ENCODE assay signal across 9 cellular contexts in genomic region chr2:10449481-10449831, GRCh38. TPM values are rescaled to one million over a fixed set of nuclear protein-coding genes. Genes with fewer than 3 reads are reported as not detected.
DNase-seq lines count a peak whose midpoint lies in the region; ATAC-seq, FAIRE-seq and TF ChIP-seq lines count a peak whose summit lies in the region.
"Had no signal": no experiment of that assay in that cellular context is flagged by ENCODE, and none has a peak within 500 bp of the region (broad histone marks: within the 10 kb centered on the region; RNA-seq: fewer than 3 reads in every experiment).

No MANE protein-coding gene starts in this region.

- ATAC-seq in stimulated activated naive CD8-positive, alpha-beta T cell treated with anti-CD3 and anti-CD28 coated beads, Interleukin-15, Interleukin-2, amounts not matched to agents 100 U/mL and 50 U/mL, for 24 hours, result no peak
- ATAC-seq in GM12878, result no peak
- ATAC-seq in aorta (ENCODE audit: low FRiP score), result no peak

- H3K9me3 Mint-ChIP-seq in stimulated activated naive CD8-positive, alpha-beta T cell treated with anti-CD3 and anti-CD28 coated beads, Interleukin-15, Interleukin-2, amounts not matched to agents 100 ng/mL and 50 ng/mL, for 24 hours, result no peaks in the 10 kb centered on the region

- H3K36me3 ChIP-seq in GM12878 (ENCODE audit: control insufficient read depth in 2 of 2, insufficient read depth in 2 of 2, low read length in 1 of 2) (peaks cover 1 to 2% of the 10 kb centered on the region in 2 experiments; a peak in 2 of 4 replicates), mucosa of rectum (ENCODE audit: control insufficient read depth in 2 of 2, insufficient read depth in 2 of 2, low read length in 2 of 2) (peaks cover 6 to 7% of the 10 kb centered on the region in 2 donors), aorta (ENCODE audit: control insufficient read depth in 1 of 2, insufficient read depth in 2 of 2, low read length in 1 of 2) (no peaks in the 10 kb centered on the region)

- peaks cover 3% of the 10 kb centered on the region; the same call in 1 of the 2 replicates for H4K20me1 ChIP-seq in GM12878 (ENCODE audit: control insufficient read depth, insufficient read depth)

- H3K4me2 ChIP-seq in GM12878 (ENCODE audit: control insufficient read depth, insufficient read depth), result peak overlapping the region; percentile 96

- H3K9me3 ChIP-seq in GM12878 (replicated peaks; ENCODE audit: control insufficient read depth, insufficient read depth, low read length) (no peaks in the 10 kb centered on the region), mucosa of rectum (ENCODE audit: control insufficient read depth in 2 of 2, low read length in 2 of 2) (no peaks in the 10 kb centered on the region), aorta (ENCODE audit: control insufficient read depth, low read length) (no peaks in the 10 kb centered on the region)

- in situ Hi-C loops in GM12878 (cut with MboI), result no loop called here

- H3K27ac ChIP-seq in GM12878 (ENCODE audit: control insufficient read depth, insufficient read depth) (peak overlapping the region; percentile 93; the same call in 1 of the 2 replicates), mucosa of rectum (ENCODE audit: low read depth in 2 of 2, low read length in 2 of 2) (peak overlapping the region; percentile 94 to 97), aorta (ENCODE audit: low read depth in 1 of 2, low read length in 2 of 2) (no peak overlapping the region)

- H3K4me3 ChIP-seq in GM12878, result peak overlapping the region; percentile 75
- peak overlapping the region in 1 of 2 donors; percentile 80 for H3K4me3 ChIP-seq in mucosa of rectum (ENCODE audit: low read length in 2 of 2)
- H3K4me3 ChIP-seq in aorta (ENCODE audit: low read length in 2 of 2), result peak overlapping the region; percentile 23 to 27

- SMC1A ChIA-PET in GM12878 (lab: Charles Lee; ENCODE audit: uncharacterized antibody, unreplicated experiment), result interaction anchor here (1.9 to 6.5 kb wide), 2 partner anchors 14 to 41 kb away, joined by 7 to 76 read pairs; no protein-coding TSS in a partner anchor

- no peak overlapping the region for H2AFZ ChIP-seq in GM12878 (ENCODE audit: control insufficient read depth, low read depth, low read length)

- POLR2A ChIA-PET in GM12878 (lab: Charles Lee), result interaction anchor here (0.5 to 0.6 kb wide), 2 partner anchors 233 to 241 kb away, joined by 4 to 6 read pairs; no protein-coding TSS in a partner anchor

- H3K9ac ChIP-seq in GM12878 (ENCODE audit: control insufficient read depth, insufficient read depth, low read length) (peak overlapping the region; percentile 95), mucosa of rectum (ENCODE audit: low read depth in 1 of 2, low read length in 2 of 2) (peak overlapping the region; percentile 89 to 99)

- H3K4me3 Mint-ChIP-seq in stimulated activated naive CD8-positive, alpha-beta T cell treated with anti-CD3 and anti-CD28 coated beads, Interleukin-15, Interleukin-2, amounts not matched to agents 100 ng/mL and 50 ng/mL, for 24 hours, result peak overlapping the region; percentile 85

- peaks cover 41% of the 10 kb centered on the region for H3K79me2 ChIP-seq in GM12878 (ENCODE audit: control insufficient read depth, insufficient read depth, low read length)

- H3K27me3 Mint-ChIP-seq in stimulated activated naive CD8-positive, alpha-beta T cell treated with anti-CD3 and anti-CD28 coated beads, Interleukin-15, Interleukin-2, amounts not matched to agents 100 ng/mL and 50 ng/mL, for 24 hours, result no peaks in the 10 kb centered on the region

- TF ChIP-seq POLR2A in GM12878 (IDR thresholded peaks at IDR 0.05; ENCODE audit: low read depth, low read length), result no peak

- TF ChIP-seq CTCF in GM12878 (IDR thresholded peaks at IDR 0.05 in 2 of 3, conservative IDR thresholded peaks at IDR 0.05 in 1 of 3; ENCODE audit: control insufficient read depth in 2 of 3, extremely low read depth in 1 of 3, insufficient read depth in 1 of 3, low read depth in 3 of 3, low read length in 3 of 3), result no peak

- CTCF ChIA-PET in GM12878 (lab: Yijun Ruan, JAX), result interaction anchor here (0.9 to 8.7 kb wide), 5 partner anchors 14 to 377 kb away, joined by 3 to 88 read pairs (median 7); no protein-coding TSS in a partner anchor

- FAIRE-seq in GM12878 (lab: Jason Lieb, UNC), result no peak

- H3K36me3 Mint-ChIP-seq in stimulated activated naive CD8-positive, alpha-beta T cell treated with anti-CD3 and anti-CD28 coated beads, Interleukin-15, Interleukin-2, amounts not matched to agents 100 ng/mL and 50 ng/mL, for 24 hours (ENCODE audit: low read depth), result peaks cover 23% of the 10 kb centered on the region

- no peak for DNase-seq in stimulated activated naive CD8-positive, alpha-beta T cell treated with anti-CD3 and anti-CD28 coated beads, Interleukin-15, Interleukin-2, amounts not matched to agents 100 U/mL and 50 U/mL, for 24 hours
- DNase-seq in GM12878 (ENCODE audit: low read depth, low spot score), result no peak
- DNase-seq in aorta, result no peak
- DNase-seq in stimulated activated CD8-positive, alpha-beta memory T cell treated with anti-CD3 and anti-CD28 coated beads, Interleukin-4, amount 100 ng/mL, for 48 hours, result no peak
- DNase-seq in activated CD4-positive, CD25-positive, alpha-beta regulatory T cell treated with anti-CD3 and anti-CD28 coated beads, Interleukin-2, amount 50 U/mL, for 72 hours, result no peak
- DNase-seq in NCI-H2081 treated with DMSO at 0.1 percent for 48 hours (lab: John Stamatoyannopoulos, UW), result no peak
- DNase-seq: NCI-H226 had no signal

- H3K4me1 Mint-ChIP-seq in stimulated activated naive CD8-positive, alpha-beta T cell treated with anti-CD3 and anti-CD28 coated beads, Interleukin-15, Interleukin-2, amounts not matched to agents 100 ng/mL and 50 ng/mL, for 24 hours (ENCODE audit: low read depth), result peaks cover 44% of the 10 kb centered on the region

- H3K27me3 ChIP-seq in GM12878 (replicated peaks in 1 of 2; ENCODE audit: control insufficient read depth in 2 of 2, insufficient read depth in 2 of 2, low read length in 1 of 2) (no peaks in the 10 kb centered on the region), mucosa of rectum (ENCODE audit: control insufficient read depth in 2 of 2, insufficient read depth in 2 of 2, low read length in 2 of 2) (no peaks in the 10 kb centered on the region), aorta (ENCODE audit: control insufficient read depth in 1 of 2, insufficient read depth in 2 of 2, low read length in 1 of 2) (no peaks in the 10 kb centered on the region)

- no peak for TF ChIP-seq RAD21 in GM12878 (IDR thresholded peaks at IDR 0.05; ENCODE audit: insufficient read depth, low read depth, low read length)

- TF ChIP-seq EP300 in GM12878 (IDR thresholded peaks at IDR 0.05; ENCODE audit: borderline replicate concordance in 1 of 2, control insufficient read depth in 1 of 2, low read depth in 2 of 2, low read length in 2 of 2), result no peak

- no TSS peak for BruUV-seq in GM12878 (replicated peaks; lab: Mats Ljungman, UMichigan)

- WGBS in GM12878 (ENCODE audit: insufficient coverage, insufficient replicate concordance, low lambda C conversion rate, missing lambda C conversion rate), result 50% methylated on average over 4 of the region's 5 CpGs
- 56% methylated on average over 5 of the region's 5 CpGs for WGBS in aorta, 2 donors

- H3K4me1 ChIP-seq in GM12878 (ENCODE audit: control insufficient read depth, insufficient read depth, low read length) (peaks cover 16% of the 10 kb centered on the region), mucosa of rectum (ENCODE audit: control insufficient read depth in 2 of 2, insufficient read depth in 2 of 2, low read length in 2 of 2) (peaks cover 33 to 43% of the 10 kb centered on the region in 2 donors), aorta (ENCODE audit: control insufficient read depth in 1 of 2, insufficient read depth in 2 of 2, low read length in 2 of 2) (no peaks in the 10 kb centered on the region)

- intact Hi-C loops in GM12878 (cut with micrococcal nuclease; ENCODE audit: unreplicated experiment) (loop anchor here (5.0 kb wide), 2 partner anchors 218 to 363 kb away; partner anchors contain the start of gene PDIA6), aorta (cut with DNase I) (loop anchor here in 1 of 2 donors (5.0 to 10.0 kb wide), 3 partner anchors 42 to 235 kb away; partner anchors contain the start of genes HPCAL1 and NOL10)

- RAD21 ChIA-PET in GM12878 (lab: Charles Lee; ENCODE audit: unreplicated experiment), result interaction anchor here (1.2 to 7.0 kb wide), 2 partner anchors 14 to 41 kb away, joined by 8 to 115 read pairs; no protein-coding TSS in a partner anchor

- peak overlapping the region; percentile 85 for H3K27ac Mint-ChIP-seq in stimulated activated naive CD8-positive, alpha-beta T cell treated with anti-CD3 and anti-CD28 coated beads, Interleukin-15, Interleukin-2, amounts not matched to agents 100 ng/mL and 50 ng/mL, for 24 hours

TF ChIP-seq in GM12878, 131 proteins besides CTCF, POLR2A, EP300 and RAD21 (continues in another document):
- no peak for TF ChIP-seq TBL1XR1 (IDR thresholded peaks at IDR 0.05; ENCODE audit: low read depth, low read length)

RNA-seq across cellular contexts. Expression of gene ODC1, which starts 1.3 kb away (rescaled TPM):
- total RNA-seq in GM12878 (2013; cell fraction: nucleolus; rRNA removed), result 30.2 and 35.3 TPM in 2 replicates
- total RNA-seq in GM12878 (2014; rRNA removed) (314 and 385 TPM in 2 replicates), GM12878 (2014; rRNA removed; fragmentation: Illumina TruSeq; extraction: Trizol) (393 and 419 TPM in 2 replicates), GM12878 (2021) (281 and 308 TPM in 2 replicates), aorta (10 to 100 TPM; 21.3 to 46.1 TPM)
- polyA plus RNA-seq in GM12878 (2011; ENCODE audit: low read depth), result 143 TPM
- polyA plus RNA-seq in GM12878 (2011; rRNA removed) (441 and 462 TPM in 2 replicates), GM12878 (2014; fragmentation: Illumina TruSeq; extraction: Trizol) (423 and 510 TPM in 2 replicates), GM12878 (2014; fragmentation: Nextera tagmentation; extraction: Ambion mirVana) (100 to 1,000 TPM; 131 to 235 TPM), GM12878 (2014; rRNA removed) (318 and 385 TPM in 2 replicates), GM12878 (2016; fragmentation: Nextera tagmentation; extraction: Ambion mirVana) (100 to 1,000 TPM in 1 of 2 experiments, 10 to 100 TPM in 1; 68.5 to 366 TPM), aorta (10 to 100 TPM; 31.6 to 45.7 TPM)
- polyA plus RNA-seq in GM12878 (2011; cell fraction: cytosol; rRNA removed), result 272 and 313 TPM in 2 replicates
- polyA plus RNA-seq in GM12878 (2011; cell fraction: nucleus; rRNA removed), result 176 and 243 TPM in 2 replicates
- polyA plus RNA-seq in GM12878 (2012), result 145 and 165 TPM in 2 replicates
- 297 and 376 TPM in 2 replicates for polyA minus RNA-seq in GM12878 (2011; rRNA and poly(A)+ RNA removed)
- polyA minus RNA-seq in GM12878 (2011; cell fraction: cytosol; rRNA and poly(A)+ RNA removed), result 90.7 and 122 TPM in 2 replicates
- polyA minus RNA-seq in GM12878 (2011; cell fraction: nucleus; rRNA and poly(A)+ RNA removed), result 32.8 and 50.8 TPM in 2 replicates

Comparison
In these comparisons a context has a peak if more than half of its experiments do, and no peak if none do; other contexts are left out.
1. H3K27ac ChIP-seq: peak in GM12878 (single experiment) and mucosa of rectum (2 of 2); none in aorta (0 of 2).